ENCODE assay signal across 31 cellular contexts in the genomic region with DNA sequence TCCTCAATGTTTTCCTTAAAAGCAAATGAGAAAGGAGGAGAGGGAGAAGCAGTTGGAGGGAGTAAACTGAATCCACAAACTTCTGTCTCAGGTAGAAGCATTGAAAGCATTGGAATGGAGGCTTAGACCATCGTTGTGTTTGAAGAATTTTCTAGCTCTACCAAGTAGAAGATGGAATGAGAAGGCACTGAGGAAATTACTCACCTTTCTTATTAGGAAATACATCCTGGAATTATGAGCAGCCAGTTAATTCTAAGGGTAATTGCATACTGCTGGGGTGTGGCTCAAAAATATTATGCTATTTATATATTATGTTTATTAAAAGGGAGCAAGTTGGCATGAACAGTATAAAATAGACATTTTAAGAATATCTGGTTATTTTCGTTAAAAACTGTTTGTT.
"Had no signal": no experiment of that assay in that cellular context is flagged by ENCODE, and none has a peak within 500 bp of the region (broad histone marks: within the 10 kb centered on the region; RNA-seq: fewer than 3 reads in every experiment).

No MANE protein-coding gene starts in this region.

- H3K4me3 ChIP-seq: adrenal gland, breast epithelium, coronary artery had no signal

- H3K4me1 ChIP-seq: breast epithelium had no signal

- H3K9me3 ChIP-seq: adrenal gland, breast epithelium had no signal

- ATAC-seq: activated CD4-positive, alpha-beta T cell treated with anti-CD3 and anti-CD28 coated beads for 36 hours; activated CD8-positive, alpha-beta memory T cell treated with anti-CD3 and anti-CD28 coated beads, Interleukin-2, amount 10 ng/mL, durations not matched to agents 7 days and 5 days; activated CD8-positive, alpha-beta T cell treated with anti-CD3 and anti-CD28 coated beads, Interleukin-2, amount 10 ng/mL, durations not matched to agents 7 days and 5 days; activated naive CD8-positive, alpha-beta T cell treated with anti-CD3 and anti-CD28 coated beads, Interleukin-2, amount 50 U/mL, for 24 hours; activated T-cell treated with anti-CD3 and anti-CD28 coated beads, Interleukin-2, amount 50 U/mL, for 4 hours; activated T-helper 17 cell treated with anti-CD3 and anti-CD28 coated beads, Interleukin-2, amount 50 U/mL, for 72 hours; effector memory CD8-positive, alpha-beta T cell; esophagus mucosa had no signal

- H3K27ac ChIP-seq: adrenal gland, breast epithelium had no signal

- H3K27me3 ChIP-seq: adrenal gland, breast epithelium had no signal

- DNase-seq: activated CD4-positive, alpha-beta memory T cell treated with anti-CD3 and anti-CD28 coated beads for 36 hours; activated CD4-positive, alpha-beta T cell treated with anti-CD3 and anti-CD28 coated beads for 36 hours; activated CD4-positive, alpha-beta T cell treated with anti-CD3 and anti-CD28 coated beads, Interleukin-2, amount 10 ng/mL, durations not matched to agents 24 days and 14 days; activated CD4-positive, CD25-positive, alpha-beta regulatory T cell; activated CD4-positive, CD25-positive, alpha-beta regulatory T cell treated with anti-CD3 and anti-CD28 coated beads, Interleukin-2, amount 50 U/mL, for 72 hours; activated CD8-positive, alpha-beta memory T cell treated with anti-CD3 and anti-CD28 coated beads, Interleukin-2, amount 10 ng/mL, durations not matched to agents 7 days and 5 days; activated CD8-positive, alpha-beta memory T cell treated with anti-CD3 and anti-CD28 coated beads, Interleukin-2, amount 50 U/mL, for 4 hours; activated CD8-positive, alpha-beta T cell treated with anti-CD3 and anti-CD28 coated beads, Interleukin-2, amount 10 ng/mL, durations not matched to agents 7 days and 5 days; activated effector memory CD4-positive, alpha-beta T cell treated with Interleukin-2 at 50 U/mL for 16 hours; activated gamma-delta T cell treated with Interleukin-2 at 50 U/mL for 16 hours; activated naive CD4-positive, alpha-beta T cell treated with Interleukin-2 at 50 U/mL for 16 hours; activated naive CD8-positive, alpha-beta T cell treated with anti-CD3 and anti-CD28 coated beads for 36 hours; activated naive CD8-positive, alpha-beta T cell treated with anti-CD3 and anti-CD28 coated beads, Interleukin-2, amount 50 U/mL, for 24 hours; activated T-cell treated with anti-CD3 and anti-CD28 coated beads, Interleukin-2, amount 50 U/mL, for 4 hours; adrenal gland; amygdala; aorta; effector CD4-positive, alpha-beta T cell; effector memory CD8-positive, alpha-beta T cell; foreskin fibroblast; head of caudate nucleus; T-helper 2 cell had no signal

- H3K27me3 Mint-ChIP-seq: activated CD4-positive, alpha-beta memory T cell treated with anti-CD3 and anti-CD28 coated beads for 36 hours; activated CD4-positive, alpha-beta T cell treated with anti-CD3 and anti-CD28 coated beads for 36 hours; activated CD4-positive, alpha-beta T cell treated with anti-CD3 and anti-CD28 coated beads, Interleukin-2, amount 10 ng/mL, durations not matched to agents 24 days and 14 days; activated CD8-positive, alpha-beta memory T cell treated with anti-CD3 and anti-CD28 coated beads, Interleukin-2, amount 10 ng/mL, durations not matched to agents 7 days and 5 days; activated naive CD4-positive, alpha-beta T cell treated with anti-CD3 and anti-CD28 coated beads, Interleukin-2, amount 50 U/mL, for 24 hours; activated naive CD8-positive, alpha-beta T cell treated with anti-CD3 and anti-CD28 coated beads for 36 hours; activated naive CD8-positive, alpha-beta T cell treated with anti-CD3 and anti-CD28 coated beads, Interleukin-2, amount 50 U/mL, for 24 hours; activated T-helper 17 cell treated with anti-CD3 and anti-CD28 coated beads, Interleukin-2, amount 50 U/mL, for 72 hours; brain; central memory CD8-positive, alpha-beta T cell; dendritic cell treated with granulocyte-macrophage colony-stimulating factor and Interleukin-4, amounts not matched to agents 40 ng/mL and 50 ng/mL, for 4 days; effector memory CD8-positive, alpha-beta T cell had no signal

- FAIRE-seq: frontal cortex had no signal

- H3K27ac Mint-ChIP-seq: activated CD4-positive, alpha-beta memory T cell treated with anti-CD3 and anti-CD28 coated beads for 36 hours; activated CD4-positive, alpha-beta T cell treated with anti-CD3 and anti-CD28 coated beads for 36 hours; activated CD4-positive, alpha-beta T cell treated with anti-CD3 and anti-CD28 coated beads, Interleukin-2, amount 10 ng/mL, durations not matched to agents 24 days and 14 days; activated CD8-positive, alpha-beta memory T cell treated with anti-CD3 and anti-CD28 coated beads, Interleukin-2, amount 10 ng/mL, durations not matched to agents 7 days and 5 days; activated naive CD4-positive, alpha-beta T cell treated with anti-CD3 and anti-CD28 coated beads, Interleukin-2, amount 50 U/mL, for 24 hours; activated naive CD8-positive, alpha-beta T cell treated with anti-CD3 and anti-CD28 coated beads for 36 hours; activated naive CD8-positive, alpha-beta T cell treated with anti-CD3 and anti-CD28 coated beads, Interleukin-2, amount 50 U/mL, for 24 hours; activated T-helper 17 cell treated with anti-CD3 and anti-CD28 coated beads, Interleukin-2, amount 50 U/mL, for 72 hours; brain; dendritic cell treated with granulocyte-macrophage colony-stimulating factor and Interleukin-4, amounts not matched to agents 40 ng/mL and 50 ng/mL, for 4 days; effector memory CD8-positive, alpha-beta T cell had no signal

- H3K9me3 Mint-ChIP-seq: activated CD4-positive, alpha-beta memory T cell treated with anti-CD3 and anti-CD28 coated beads for 36 hours; activated CD4-positive, alpha-beta T cell treated with anti-CD3 and anti-CD28 coated beads, Interleukin-2, amount 10 ng/mL, durations not matched to agents 24 days and 14 days; activated naive CD4-positive, alpha-beta T cell treated with anti-CD3 and anti-CD28 coated beads, Interleukin-2, amount 50 U/mL, for 24 hours; activated naive CD8-positive, alpha-beta T cell treated with anti-CD3 and anti-CD28 coated beads for 36 hours; activated naive CD8-positive, alpha-beta T cell treated with anti-CD3 and anti-CD28 coated beads, Interleukin-2, amount 50 U/mL, for 24 hours; activated T-cell treated with anti-CD3 and anti-CD28 coated beads, Interleukin-2, amount 50 U/mL, for 4 hours; activated T-helper 17 cell treated with anti-CD3 and anti-CD28 coated beads, Interleukin-2, amount 50 U/mL, for 72 hours; brain; central memory CD8-positive, alpha-beta T cell; dendritic cell treated with granulocyte-macrophage colony-stimulating factor and Interleukin-4, amounts not matched to agents 40 ng/mL and 50 ng/mL, for 4 days; effector memory CD8-positive, alpha-beta T cell had no signal

- H3K4me3 Mint-ChIP-seq: activated CD4-positive, alpha-beta memory T cell treated with anti-CD3 and anti-CD28 coated beads for 36 hours; activated CD4-positive, alpha-beta T cell treated with anti-CD3 and anti-CD28 coated beads for 36 hours; activated CD4-positive, alpha-beta T cell treated with anti-CD3 and anti-CD28 coated beads, Interleukin-2, amount 10 ng/mL, durations not matched to agents 24 days and 14 days; activated CD8-positive, alpha-beta memory T cell treated with anti-CD3 and anti-CD28 coated beads, Interleukin-2, amount 10 ng/mL, durations not matched to agents 7 days and 5 days; activated CD8-positive, alpha-beta T cell treated with anti-CD3 and anti-CD28 coated beads, Interleukin-2, amount 10 ng/mL, durations not matched to agents 7 days and 5 days; activated naive CD4-positive, alpha-beta T cell treated with anti-CD3 and anti-CD28 coated beads, Interleukin-2, amount 50 U/mL, for 24 hours; activated naive CD8-positive, alpha-beta T cell treated with anti-CD3 and anti-CD28 coated beads for 36 hours; activated naive CD8-positive, alpha-beta T cell treated with anti-CD3 and anti-CD28 coated beads, Interleukin-2, amount 50 U/mL, for 24 hours; activated T-cell treated with anti-CD3 and anti-CD28 coated beads, Interleukin-2, amount 50 U/mL, for 4 hours; activated T-helper 17 cell treated with anti-CD3 and anti-CD28 coated beads, Interleukin-2, amount 50 U/mL, for 72 hours; brain; central memory CD8-positive, alpha-beta T cell; dendritic cell treated with granulocyte-macrophage colony-stimulating factor and Interleukin-4, amounts not matched to agents 40 ng/mL and 50 ng/mL, for 4 days; effector memory CD8-positive, alpha-beta T cell had no signal
